Comparison of ENCODE assay signal across 8 cellular contexts in genomic region chr3:122415762-122416654, GRCh38. TPM values are rescaled to one million over a fixed set of nuclear protein-coding genes. Genes with fewer than 3 reads are reported as not detected.
DNase-seq lines count a peak whose midpoint lies in the region; ATAC-seq, FAIRE-seq and TF ChIP-seq lines count a peak whose summit lies in the region.

WDR5B (minus strand) TSS chr3:122416062; CDS start chr3:122415528, 534 bp downstream.

- peak within 1 kb of the TSS; percentile 93 for H3K27ac Mint-ChIP-seq in activated CD4-positive, alpha-beta memory T cell treated with anti-CD3 and anti-CD28 coated beads, Interleukin-2, amount 10 ng/mL, durations not matched to agents 7 days and 5 days

- peak within 1 kb of the TSS; percentile 86 for H3K4me3 Mint-ChIP-seq in activated CD4-positive, alpha-beta memory T cell treated with anti-CD3 and anti-CD28 coated beads, Interleukin-2, amount 10 ng/mL, durations not matched to agents 7 days and 5 days

- H3K4me1 ChIP-seq in BE2C = no peaks in the 10 kb centered on the region; the same call in 1 of the 2 replicates

- FAIRE-seq in endometrium (lab: Jason Lieb, UNC) = peak; percentile 89

- no peaks in the 10 kb centered on the region for H3K9me3 ChIP-seq in BE2C

- peaks cover 57% of the 10 kb centered on the region for H3K4me1 Mint-ChIP-seq in activated CD4-positive, alpha-beta memory T cell treated with anti-CD3 and anti-CD28 coated beads, Interleukin-2, amount 10 ng/mL, durations not matched to agents 7 days and 5 days

- no peaks in the 10 kb centered on the region for H3K27me3 ChIP-seq in BE2C
- no peaks in the 10 kb centered on the region for H3K27me3 ChIP-seq in HL-60 (ENCODE audit: insufficient read depth, poor library complexity, severe bottlenecking)

- peaks cover 19% of the 10 kb centered on the region for H3K36me3 Mint-ChIP-seq in activated CD4-positive, alpha-beta memory T cell treated with anti-CD3 and anti-CD28 coated beads, Interleukin-2, amount 10 ng/mL, durations not matched to agents 7 days and 5 days (ENCODE audit: low read depth)

- H3K36me3 ChIP-seq in BE2C = no peaks in the 10 kb centered on the region

- ATAC-seq in GM19455 (IDR thresholded peaks at IDR 0.05; ENCODE audit: unreplicated experiment) = peak; percentile 80

- peak within 1 kb of the TSS; percentile 93 for H3K4me3 ChIP-seq in BE2C (ENCODE audit: low read depth, low read length)
- H3K4me3 ChIP-seq in HL-60 (replicated peaks; ENCODE audit: insufficient read depth, low read length) = peak within 1 kb of the TSS; percentile 55

- peak within 1 kb of the TSS; percentile 86 for H3K27ac ChIP-seq in HL-60 (replicated peaks)

- no peaks in the 10 kb centered on the region for H3K9me3 Mint-ChIP-seq in activated CD4-positive, alpha-beta memory T cell treated with anti-CD3 and anti-CD28 coated beads, Interleukin-2, amount 10 ng/mL, durations not matched to agents 7 days and 5 days

- no peaks in the 10 kb centered on the region for H3K27me3 Mint-ChIP-seq in activated CD4-positive, alpha-beta memory T cell treated with anti-CD3 and anti-CD28 coated beads, Interleukin-2, amount 10 ng/mL, durations not matched to agents 7 days and 5 days

- TF ChIP-seq CTCF in BE2C (IDR thresholded peaks at IDR 0.05; ENCODE audit: low read depth, low read length) = no peak
- TF ChIP-seq CTCF in HL-60 (IDR thresholded peaks at IDR 0.05; ENCODE audit: insufficient read depth, low read length) = no peak

- DNase-seq in BE2C = peak; percentile 97
- peak; percentile 88 to 98 for DNase-seq in HL-60 (ENCODE audit: low read depth in 1 of 2, low spot score in 1 of 2)
- DNase-seq in activated CD4-positive, alpha-beta memory T cell treated with anti-CD3 and anti-CD28 coated beads, Interleukin-2, amount 10 ng/mL, durations not matched to agents 7 days and 5 days = peak; percentile 99
- DNase-seq in middle frontal gyrus (ENCODE audit: extremely low spot score, low spot score) = peak; percentile 97
- peak; percentile 98 for DNase-seq in stimulated activated CD8-positive, alpha-beta memory T cell treated with anti-CD3 and anti-CD28 coated beads, Interleukin-4, amount 100 ng/mL, for 1 hour (ENCODE audit: low read depth in 2 of 2, low spot score in 1 of 2)
- no peak for DNase-seq in NOMO-1 treated with dmso at 0.1 percent for 144 hours (lab: John Stamatoyannopoulos, UW; ENCODE audit: unreplicated experiment)

- POLR2A ChIA-PET in activated CD4-positive, alpha-beta memory T cell treated with anti-CD3 and anti-CD28 coated beads, Interleukin-2, amount 10 ng/mL, durations not matched to agents 7 days and 5 days (lab: Charles Lee) = interaction anchor here (0.8 to 3.9 kb wide), 23 partner anchors 8 to 870 kb away, joined by 3 to 63 read pairs (median 4); partner anchors contain the start of genes DTX3L, FAM162A, HSPBAP1 and KPNA1

- CTCF ChIA-PET in activated CD4-positive, alpha-beta memory T cell treated with anti-CD3 and anti-CD28 coated beads, Interleukin-2, amount 10 ng/mL, durations not matched to agents 7 days and 5 days (lab: Charles Lee) = interaction anchor here (0.7 to 3.2 kb wide), 12 partner anchors 20 to 869 kb away, joined by 3 to 42 read pairs (median 4); partner anchors contain the start of genes DTX3L, FAM162A, KPNA1 and MIX23

RNA-seq across cellular contexts. Expression of gene WDR5B, which starts in this region (rescaled TPM):
- polyA plus RNA-seq in BE2C (2012; ENCODE audit: insufficient read depth, insufficient read length, low read depth) = 9.3 TPM
- total RNA-seq in activated CD4-positive, alpha-beta memory T cell treated with anti-CD3 and anti-CD28 coated beads, Interleukin-2, amount 10 ng/mL, durations not matched to agents 7 days and 5 days = 1 to 10 TPM; 5.5 to 5.7 TPM
